Comparison of ENCODE assay signal across 8 cellular contexts in the genomic region with DNA sequence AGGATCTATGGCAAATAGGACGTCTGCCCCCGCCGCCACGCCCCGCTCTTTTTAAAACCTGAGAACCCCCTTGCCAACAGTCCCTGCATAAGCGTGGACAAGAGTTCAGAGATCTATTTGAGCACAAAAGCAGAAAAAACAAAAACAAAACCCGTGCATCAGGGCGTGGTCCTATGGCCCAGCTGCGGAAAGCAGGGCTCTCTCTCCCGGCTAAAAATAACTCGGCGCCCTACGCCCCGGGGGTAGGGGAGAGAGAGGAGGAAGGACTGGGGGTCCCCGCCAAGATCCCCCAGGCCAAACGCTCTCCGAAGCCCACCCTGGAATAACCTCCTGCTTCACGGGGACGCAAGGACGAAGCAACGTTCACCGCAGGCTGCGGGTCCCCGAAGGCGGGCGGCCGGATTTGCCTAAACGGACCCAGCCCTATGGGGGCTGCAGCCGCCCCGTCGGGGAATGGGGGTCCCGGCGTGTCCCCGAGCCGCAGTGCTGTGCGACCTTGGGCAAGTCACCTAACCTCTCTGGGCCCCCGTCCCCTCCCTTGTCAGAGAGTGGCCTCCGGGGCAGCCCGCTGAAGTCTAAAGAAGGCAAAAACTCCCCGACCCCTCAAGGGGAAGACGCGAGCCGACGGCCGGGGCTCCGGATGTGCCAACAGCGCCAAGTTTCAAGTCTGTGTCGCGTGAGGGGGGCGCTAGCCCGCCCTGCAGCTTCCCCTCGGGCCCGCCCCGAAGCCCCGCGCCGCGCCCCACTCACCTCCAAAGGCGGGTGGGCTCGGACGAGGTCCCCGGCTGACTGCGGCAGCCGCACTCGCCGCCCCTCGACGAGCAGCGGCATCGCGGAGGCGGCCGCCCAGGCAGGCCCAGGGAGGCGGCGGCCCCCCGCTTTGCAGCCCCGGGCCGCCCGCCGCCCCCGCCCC. TPM values are rescaled to one million over a fixed set of nuclear protein-coding genes. Genes with fewer than 3 reads are reported as not detected.
DNase-seq lines count a peak whose midpoint lies in the region; ATAC-seq and TF ChIP-seq lines count a peak whose summit lies in the region.

No MANE protein-coding gene starts in this region.

- H3K9me3 ChIP-seq in CD8-positive, alpha-beta memory T cell (ENCODE audit: low read length) = no peaks in the 10 kb centered on the region
- no peaks in the 10 kb centered on the region for H3K9me3 ChIP-seq in RWPE2 (ENCODE audit: severe bottlenecking)

- ATAC-seq in GM19035 (IDR thresholded peaks at IDR 0.05; ENCODE audit: unreplicated experiment) = peak; percentile 59
- peak; percentile 70 for ATAC-seq in HG03135 (IDR thresholded peaks at IDR 0.05; ENCODE audit: unreplicated experiment)
- no peak; the same call in 2 of the 3 replicates for ATAC-seq in RWPE2 (ENCODE audit: low read depth)
- ATAC-seq in memory B cell (ENCODE audit: low read depth) = peak; percentile 74

- CTCF ChIA-PET in CD8-positive, alpha-beta memory T cell (lab: Charles Lee) = no interaction called here

- no peaks in the 10 kb centered on the region for H3K27me3 ChIP-seq in CD8-positive, alpha-beta memory T cell (ENCODE audit: insufficient read depth, low read length, poor library complexity, severe bottlenecking)
- H3K27me3 ChIP-seq in RWPE2 (ENCODE audit: insufficient read depth, poor library complexity, severe bottlenecking) = no peaks in the 10 kb centered on the region

- H3K4me1 ChIP-seq in CD8-positive, alpha-beta memory T cell (ENCODE audit: insufficient read depth, low read length) = peaks cover 8% of the 10 kb centered on the region
- peaks cover 2% of the 10 kb centered on the region for H3K4me1 ChIP-seq in RWPE2 (ENCODE audit: insufficient read depth, poor library complexity, severe bottlenecking)

- DNase-seq in CD8-positive, alpha-beta memory T cell = peak in 4 of 5 donors; percentile 68 to 89 (median 84)
- no peak for DNase-seq in RWPE2 (ENCODE audit: low spot score)
- peak; percentile 28 for DNase-seq in cerebellar cortex (ENCODE audit: low spot score)
- peak; percentile 83 to 91 for DNase-seq in memory B cell (ENCODE audit: low spot score in 2 of 2)
- DNase-seq in ACHN = no peak

- H3K27ac ChIP-seq in CD8-positive, alpha-beta memory T cell (ENCODE audit: low read depth, low read length) = peak overlapping the region; percentile 59
- peak overlapping the region; percentile 18 for H3K27ac ChIP-seq in RWPE2 (ENCODE audit: poor library complexity, severe bottlenecking)

- in situ Hi-C loops in ACHN (cut with HindIII; ENCODE audit: low pct_ligation_motif_present, low pct_unique_long_range_greater_than_20kb, low sequenced_read_pairs) = no loop called here

- TF ChIP-seq CTCF in RWPE2 (IDR thresholded peaks at IDR 0.05; ENCODE audit: poor library complexity, severe bottlenecking) = peak; percentile 35

- no peaks in the 10 kb centered on the region for H3K9me3 Mint-ChIP-seq in CD8-positive, alpha-beta memory T cell
- H3K9me3 Mint-ChIP-seq in memory B cell = no peaks in the 10 kb centered on the region
- H3K9me3 Mint-ChIP-seq in stimulated activated naive CD8-positive, alpha-beta T cell treated with anti-CD3 and anti-CD28 coated beads, Interleukin-15, Interleukin-2, amounts not matched to agents 100 ng/mL and 50 ng/mL, for 24 hours = no peaks in the 10 kb centered on the region

- peaks cover 0 to 19% (median 0%) of the 10 kb centered on the region in 3 donors for H3K36me3 Mint-ChIP-seq in CD8-positive, alpha-beta memory T cell
- no peaks in the 10 kb centered on the region for H3K36me3 Mint-ChIP-seq in memory B cell
- peaks cover 18% of the 10 kb centered on the region for H3K36me3 Mint-ChIP-seq in stimulated activated naive CD8-positive, alpha-beta T cell treated with anti-CD3 and anti-CD28 coated beads, Interleukin-15, Interleukin-2, amounts not matched to agents 100 ng/mL and 50 ng/mL, for 24 hours (ENCODE audit: low read depth)

- POLR2A ChIA-PET in CD8-positive, alpha-beta memory T cell (lab: Charles Lee) = no interaction called here

- peak overlapping the region; percentile 77 for H3K4me3 ChIP-seq in CD8-positive, alpha-beta memory T cell (ENCODE audit: low read length)
- peak overlapping the region; percentile 89 for H3K4me3 ChIP-seq in RWPE2 (ENCODE audit: severe bottlenecking)

- H3K4me3 Mint-ChIP-seq in CD8-positive, alpha-beta memory T cell = peak overlapping the region; percentile 87 to 95 (median 90)
- H3K4me3 Mint-ChIP-seq in memory B cell = peak overlapping the region; percentile 85
- peak overlapping the region; percentile 86 for H3K4me3 Mint-ChIP-seq in stimulated activated naive CD8-positive, alpha-beta T cell treated with anti-CD3 and anti-CD28 coated beads, Interleukin-15, Interleukin-2, amounts not matched to agents 100 ng/mL and 50 ng/mL, for 24 hours

- H3K4me1 Mint-ChIP-seq in CD8-positive, alpha-beta memory T cell = peaks cover 15 to 32% (median 23%) of the 10 kb centered on the region in 3 donors
- peaks cover 11% of the 10 kb centered on the region for H3K4me1 Mint-ChIP-seq in memory B cell
- peaks cover 14% of the 10 kb centered on the region for H3K4me1 Mint-ChIP-seq in stimulated activated naive CD8-positive, alpha-beta T cell treated with anti-CD3 and anti-CD28 coated beads, Interleukin-15, Interleukin-2, amounts not matched to agents 100 ng/mL and 50 ng/mL, for 24 hours (ENCODE audit: low read depth)

- peak overlapping the region; percentile 47 to 93 (median 88) for H3K27ac Mint-ChIP-seq in CD8-positive, alpha-beta memory T cell
- peak overlapping the region; percentile 75 for H3K27ac Mint-ChIP-seq in memory B cell
- H3K27ac Mint-ChIP-seq in stimulated activated naive CD8-positive, alpha-beta T cell treated with anti-CD3 and anti-CD28 coated beads, Interleukin-15, Interleukin-2, amounts not matched to agents 100 ng/mL and 50 ng/mL, for 24 hours = peak overlapping the region; percentile 78

- H3K36me3 ChIP-seq in CD8-positive, alpha-beta memory T cell (ENCODE audit: insufficient read depth, low read length) = no peaks in the 10 kb centered on the region
- peaks cover 15% of the 10 kb centered on the region for H3K36me3 ChIP-seq in RWPE2 (ENCODE audit: low read depth)

- no peaks in the 10 kb centered on the region for H3K27me3 Mint-ChIP-seq in CD8-positive, alpha-beta memory T cell
- H3K27me3 Mint-ChIP-seq in memory B cell = no peaks in the 10 kb centered on the region
- H3K27me3 Mint-ChIP-seq in stimulated activated naive CD8-positive, alpha-beta T cell treated with anti-CD3 and anti-CD28 coated beads, Interleukin-15, Interleukin-2, amounts not matched to agents 100 ng/mL and 50 ng/mL, for 24 hours = no peaks in the 10 kb centered on the region

RNA-seq across cellular contexts. Expression of gene NTAN1, which starts 0.5 kb away (rescaled TPM):
- total RNA-seq in CD8-positive, alpha-beta memory T cell = 10 to 100 TPM; 34.5 to 40.1 TPM
- polyA plus RNA-seq in CD8-positive, alpha-beta memory T cell = 59.5 TPM

RNA-seq across cellular contexts. Expression of gene RRN3, which starts 38.7 kb away (rescaled TPM):
- 10 to 100 TPM; 58.3 to 58.4 TPM for total RNA-seq in CD8-positive, alpha-beta memory T cell
- polyA plus RNA-seq in CD8-positive, alpha-beta memory T cell = 30.2 TPM

Comparison
In these comparisons a context has a peak if more than half of its experiments do, and no peak if none do; other contexts are left out.
1. DNase-seq: peak in CD8-positive, alpha-beta memory T cell (4 of 5), cerebellar cortex (single experiment) and memory B cell (2 of 2); none in RWPE2 (single experiment) and ACHN (single experiment).
2. Peak in every context shown above with its lines, with median percentiles within 50 percentile points of each other: H3K27ac Mint-ChIP-seq and H3K4me3 Mint-ChIP-seq.